In genomic region chr16:48950184-48950583, GRCh38 we compare ENCODE assay signal across 19 cellular contexts.
DNase-seq lines count a peak whose midpoint lies in the region; ATAC-seq, FAIRE-seq and TF ChIP-seq lines count a peak whose summit lies in the region.
"Had no signal": no experiment of that assay in that cellular context is flagged by ENCODE, and none has a peak within 500 bp of the region (broad histone marks: within the 10 kb centered on the region; RNA-seq: fewer than 3 reads in every experiment).

No MANE protein-coding gene starts in this region.

- no peak for TF ChIP-seq CTCF in RWPE2 (IDR thresholded peaks at IDR 0.05; ENCODE audit: poor library complexity, severe bottlenecking)
- no peak for TF ChIP-seq CTCF in glutamatergic neuron (IDR thresholded peaks at IDR 0.05; ENCODE audit: partially characterized antibody, unreplicated experiment)

- peaks cover 9% of the 10 kb centered on the region for H3K27me3 Mint-ChIP-seq in glutamatergic neuron (ENCODE audit: unreplicated experiment)
- H3K27me3 Mint-ChIP-seq in activated T-cell treated with anti-CD3 and anti-CD28 coated beads, Interleukin-2, amount 50 U/mL, for 24 hours = no peaks in the 10 kb centered on the region
- H3K27me3 Mint-ChIP-seq: CD4-positive, alpha-beta memory T cell had no signal

- no peaks in the 10 kb centered on the region for H3K27me3 ChIP-seq in RWPE2 (ENCODE audit: insufficient read depth, poor library complexity, severe bottlenecking)
- H3K27me3 ChIP-seq: BE2C had no signal

- peak overlapping the region; percentile 6 for H3K27ac Mint-ChIP-seq in glutamatergic neuron (ENCODE audit: unreplicated experiment)
- no peak overlapping the region for H3K27ac Mint-ChIP-seq in activated T-cell treated with anti-CD3 and anti-CD28 coated beads, Interleukin-2, amount 50 U/mL, for 24 hours
- H3K27ac Mint-ChIP-seq: CD4-positive, alpha-beta memory T cell had no signal

- H3K9me3 Mint-ChIP-seq in glutamatergic neuron (ENCODE audit: unreplicated experiment) = peaks cover 2% of the 10 kb centered on the region
- peaks cover 4% of the 10 kb centered on the region for H3K9me3 Mint-ChIP-seq in activated T-cell treated with anti-CD3 and anti-CD28 coated beads, Interleukin-2, amount 50 U/mL, for 24 hours

- H3K4me1 Mint-ChIP-seq in glutamatergic neuron (ENCODE audit: low read depth, unreplicated experiment) = peaks cover 5% of the 10 kb centered on the region
- no peaks in the 10 kb centered on the region for H3K4me1 Mint-ChIP-seq in activated T-cell treated with anti-CD3 and anti-CD28 coated beads, Interleukin-2, amount 50 U/mL, for 24 hours (ENCODE audit: low read depth)
- H3K4me1 Mint-ChIP-seq: CD4-positive, alpha-beta memory T cell had no signal

- DNase-seq in GM04503 (ENCODE audit: low read depth) (peak; percentile 47), RWPE2 (ENCODE audit: low spot score) (no peak), glutamatergic neuron (no peak), urothelium cell line (ENCODE audit: low spot score) (no peak), H4 (ENCODE audit: low spot score) (no peak), NCI-H1048 (lab: John Stamatoyannopoulos, UW) (no peak)
- DNase-seq in activated T-cell treated with anti-CD3 and anti-CD28 coated beads, Interleukin-2, amount 50 U/mL, for 24 hours = no peak
- DNase-seq: BE2C; Calu3; CD4-positive, alpha-beta memory T cell; DMS53; GM23248; MM.1S; NCI-H1417; NCI-H2029 had no signal

- ATAC-seq in RWPE2 (ENCODE audit: low read depth) = peak; percentile 67
- ATAC-seq: HepG2, Right ventricle myocardium inferior had no signal

- no peak overlapping the region for H3K4me3 ChIP-seq in RWPE2 (ENCODE audit: severe bottlenecking)
- H3K4me3 ChIP-seq: GM23248 had no signal

- H3K36me3 Mint-ChIP-seq in glutamatergic neuron (ENCODE audit: unreplicated experiment) = peaks cover 9% of the 10 kb centered on the region
- H3K36me3 Mint-ChIP-seq in activated T-cell treated with anti-CD3 and anti-CD28 coated beads, Interleukin-2, amount 50 U/mL, for 24 hours (ENCODE audit: low read depth) = no peaks in the 10 kb centered on the region
- H3K36me3 Mint-ChIP-seq: CD4-positive, alpha-beta memory T cell had no signal

- no peak overlapping the region for H3K4me3 Mint-ChIP-seq in glutamatergic neuron (ENCODE audit: unreplicated experiment)
- H3K4me3 Mint-ChIP-seq in activated T-cell treated with anti-CD3 and anti-CD28 coated beads, Interleukin-2, amount 50 U/mL, for 24 hours = no peak overlapping the region
- H3K4me3 Mint-ChIP-seq: CD4-positive, alpha-beta memory T cell had no signal

- no peaks in the 10 kb centered on the region for H3K9me3 ChIP-seq in RWPE2 (ENCODE audit: severe bottlenecking)
- H3K9me3 ChIP-seq: BE2C had no signal

- no peaks in the 10 kb centered on the region for H3K36me3 ChIP-seq in RWPE2 (ENCODE audit: low read depth)
- H3K36me3 ChIP-seq: BE2C had no signal

- peaks cover 10% of the 10 kb centered on the region for H3K4me1 ChIP-seq in RWPE2 (ENCODE audit: insufficient read depth, poor library complexity, severe bottlenecking)
- H3K4me1 ChIP-seq: BE2C had no signal

- peak; percentile 32 for FAIRE-seq in urothelium cell line (lab: Jason Lieb, UNC)
- FAIRE-seq: GM12891, HepG2 had no signal

- peak overlapping the region; percentile 40 for H3K27ac ChIP-seq in RWPE2 (ENCODE audit: poor library complexity, severe bottlenecking)
- H3K27ac ChIP-seq: GM23248, KMS-11 had no signal
